1 cellular context compared by ENCODE assay signal in the genomic region with DNA sequence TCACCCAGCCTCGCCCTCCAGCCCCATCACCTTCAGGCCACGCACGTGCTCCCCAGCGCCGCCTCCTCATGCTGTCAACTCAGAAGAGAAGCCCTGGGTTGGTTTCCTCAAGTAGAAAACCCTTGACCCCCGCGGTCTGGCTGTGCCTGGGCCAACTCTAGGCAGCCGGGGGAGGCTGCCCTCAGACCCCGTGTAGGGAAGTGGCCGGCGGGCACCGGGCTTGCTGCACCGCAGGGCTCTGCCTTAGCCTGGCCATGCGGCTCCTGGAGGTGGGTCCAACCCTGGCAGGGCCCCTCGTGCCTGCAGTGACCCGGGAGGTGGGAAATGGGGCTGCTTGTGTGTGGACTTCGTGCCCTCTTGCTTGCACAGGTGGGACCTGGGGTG.
TF ChIP-seq lines count a peak whose summit lies in the region.

No MANE protein-coding gene starts in this region.

TF ChIP-seq in K562, 482 proteins besides CTCF, POLR2A, EP300 and RAD21 (continued from another document):
- TF ChIP-seq, protein P1, sequence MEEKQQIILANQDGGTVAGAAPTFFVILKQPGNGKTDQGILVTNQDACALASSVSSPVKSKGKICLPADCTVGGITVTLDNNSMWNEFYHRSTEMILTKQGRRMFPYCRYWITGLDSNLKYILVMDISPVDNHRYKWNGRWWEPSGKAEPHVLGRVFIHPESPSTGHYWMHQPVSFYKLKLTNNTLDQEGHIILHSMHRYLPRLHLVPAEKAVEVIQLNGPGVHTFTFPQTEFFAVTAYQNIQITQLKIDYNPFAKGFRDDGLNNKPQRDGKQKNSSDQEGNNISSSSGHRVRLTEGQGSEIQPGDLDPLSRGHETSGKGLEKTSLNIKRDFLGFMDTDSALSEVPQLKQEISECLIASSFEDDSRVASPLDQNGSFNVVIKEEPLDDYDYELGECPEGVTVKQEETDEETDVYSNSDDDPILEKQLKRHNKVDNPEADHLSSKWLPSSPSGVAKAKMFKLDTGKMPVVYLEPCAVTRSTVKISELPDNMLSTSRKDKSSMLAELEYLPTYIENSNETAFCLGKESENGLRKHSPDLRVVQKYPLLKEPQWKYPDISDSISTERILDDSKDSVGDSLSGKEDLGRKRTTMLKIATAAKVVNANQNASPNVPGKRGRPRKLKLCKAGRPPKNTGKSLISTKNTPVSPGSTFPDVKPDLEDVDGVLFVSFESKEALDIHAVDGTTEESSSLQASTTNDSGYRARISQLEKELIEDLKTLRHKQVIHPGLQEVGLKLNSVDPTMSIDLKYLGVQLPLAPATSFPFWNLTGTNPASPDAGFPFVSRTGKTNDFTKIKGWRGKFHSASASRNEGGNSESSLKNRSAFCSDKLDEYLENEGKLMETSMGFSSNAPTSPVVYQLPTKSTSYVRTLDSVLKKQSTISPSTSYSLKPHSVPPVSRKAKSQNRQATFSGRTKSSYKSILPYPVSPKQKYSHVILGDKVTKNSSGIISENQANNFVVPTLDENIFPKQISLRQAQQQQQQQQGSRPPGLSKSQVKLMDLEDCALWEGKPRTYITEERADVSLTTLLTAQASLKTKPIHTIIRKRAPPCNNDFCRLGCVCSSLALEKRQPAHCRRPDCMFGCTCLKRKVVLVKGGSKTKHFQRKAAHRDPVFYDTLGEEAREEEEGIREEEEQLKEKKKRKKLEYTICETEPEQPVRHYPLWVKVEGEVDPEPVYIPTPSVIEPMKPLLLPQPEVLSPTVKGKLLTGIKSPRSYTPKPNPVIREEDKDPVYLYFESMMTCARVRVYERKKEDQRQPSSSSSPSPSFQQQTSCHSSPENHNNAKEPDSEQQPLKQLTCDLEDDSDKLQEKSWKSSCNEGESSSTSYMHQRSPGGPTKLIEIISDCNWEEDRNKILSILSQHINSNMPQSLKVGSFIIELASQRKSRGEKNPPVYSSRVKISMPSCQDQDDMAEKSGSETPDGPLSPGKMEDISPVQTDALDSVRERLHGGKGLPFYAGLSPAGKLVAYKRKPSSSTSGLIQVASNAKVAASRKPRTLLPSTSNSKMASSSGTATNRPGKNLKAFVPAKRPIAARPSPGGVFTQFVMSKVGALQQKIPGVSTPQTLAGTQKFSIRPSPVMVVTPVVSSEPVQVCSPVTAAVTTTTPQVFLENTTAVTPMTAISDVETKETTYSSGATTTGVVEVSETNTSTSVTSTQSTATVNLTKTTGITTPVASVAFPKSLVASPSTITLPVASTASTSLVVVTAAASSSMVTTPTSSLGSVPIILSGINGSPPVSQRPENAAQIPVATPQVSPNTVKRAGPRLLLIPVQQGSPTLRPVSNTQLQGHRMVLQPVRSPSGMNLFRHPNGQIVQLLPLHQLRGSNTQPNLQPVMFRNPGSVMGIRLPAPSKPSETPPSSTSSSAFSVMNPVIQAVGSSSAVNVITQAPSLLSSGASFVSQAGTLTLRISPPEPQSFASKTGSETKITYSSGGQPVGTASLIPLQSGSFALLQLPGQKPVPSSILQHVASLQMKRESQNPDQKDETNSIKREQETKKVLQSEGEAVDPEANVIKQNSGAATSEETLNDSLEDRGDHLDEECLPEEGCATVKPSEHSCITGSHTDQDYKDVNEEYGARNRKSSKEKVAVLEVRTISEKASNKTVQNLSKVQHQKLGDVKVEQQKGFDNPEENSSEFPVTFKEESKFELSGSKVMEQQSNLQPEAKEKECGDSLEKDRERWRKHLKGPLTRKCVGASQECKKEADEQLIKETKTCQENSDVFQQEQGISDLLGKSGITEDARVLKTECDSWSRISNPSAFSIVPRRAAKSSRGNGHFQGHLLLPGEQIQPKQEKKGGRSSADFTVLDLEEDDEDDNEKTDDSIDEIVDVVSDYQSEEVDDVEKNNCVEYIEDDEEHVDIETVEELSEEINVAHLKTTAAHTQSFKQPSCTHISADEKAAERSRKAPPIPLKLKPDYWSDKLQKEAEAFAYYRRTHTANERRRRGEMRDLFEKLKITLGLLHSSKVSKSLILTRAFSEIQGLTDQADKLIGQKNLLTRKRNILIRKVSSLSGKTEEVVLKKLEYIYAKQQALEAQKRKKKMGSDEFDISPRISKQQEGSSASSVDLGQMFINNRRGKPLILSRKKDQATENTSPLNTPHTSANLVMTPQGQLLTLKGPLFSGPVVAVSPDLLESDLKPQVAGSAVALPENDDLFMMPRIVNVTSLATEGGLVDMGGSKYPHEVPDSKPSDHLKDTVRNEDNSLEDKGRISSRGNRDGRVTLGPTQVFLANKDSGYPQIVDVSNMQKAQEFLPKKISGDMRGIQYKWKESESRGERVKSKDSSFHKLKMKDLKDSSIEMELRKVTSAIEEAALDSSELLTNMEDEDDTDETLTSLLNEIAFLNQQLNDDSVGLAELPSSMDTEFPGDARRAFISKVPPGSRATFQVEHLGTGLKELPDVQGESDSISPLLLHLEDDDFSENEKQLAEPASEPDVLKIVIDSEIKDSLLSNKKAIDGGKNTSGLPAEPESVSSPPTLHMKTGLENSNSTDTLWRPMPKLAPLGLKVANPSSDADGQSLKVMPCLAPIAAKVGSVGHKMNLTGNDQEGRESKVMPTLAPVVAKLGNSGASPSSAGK (IDR thresholded peaks at IDR 0.05): peak; percentile 96
- TF ChIP-seq MXI1 (IDR thresholded peaks at IDR 0.05; ENCODE audit: low read depth, low read length): peak; percentile 78
